ENCODE assay signal across 12 cellular contexts in the genomic region with DNA sequence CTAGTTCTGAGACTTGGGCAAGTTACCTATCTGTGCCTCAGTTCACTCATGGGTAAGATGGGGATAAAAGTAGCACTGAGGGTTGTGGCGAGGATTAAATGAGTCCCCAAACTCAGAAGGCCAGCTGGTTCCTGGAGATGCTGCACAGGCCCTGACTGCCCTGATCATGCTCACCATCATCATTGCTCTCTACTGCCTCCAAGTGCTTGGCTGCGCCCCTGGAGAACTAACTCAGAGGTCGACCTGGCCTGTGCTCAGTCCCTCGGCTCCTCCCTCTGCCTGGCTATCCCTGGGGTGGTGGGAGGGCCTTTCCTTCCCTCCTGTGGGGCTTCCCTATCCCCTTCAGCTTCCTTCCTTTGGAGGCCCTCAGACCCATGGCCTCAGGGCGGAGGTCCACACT. TPM values are rescaled to one million over a fixed set of nuclear protein-coding genes. Genes with fewer than 3 reads are reported as not detected.
DNase-seq lines count a peak whose midpoint lies in the region; ATAC-seq and TF ChIP-seq lines count a peak whose summit lies in the region.
"Had no signal": no experiment of that assay in that cellular context is flagged by ENCODE, and none has a peak within 500 bp of the region (broad histone marks: within the 10 kb centered on the region; RNA-seq: fewer than 3 reads in every experiment).

No MANE protein-coding gene starts in this region.

- peak; percentile 24 for ATAC-seq in foreskin keratinocyte
- ATAC-seq in stimulated activated naive B cell treated with anti-CD40 and anti-IgM and Interleukin-4, amounts not matched to agents 10 μg/mL and 1 μg/mL and 100 μg/mL, for 72 hours (replicated peaks) = peak in 1 of 2 donors; percentile 21

- H3K27me3 ChIP-seq in breast epithelium = no peaks in the 10 kb centered on the region
- H3K27me3 ChIP-seq in NT2/D1 (ENCODE audit: insufficient read depth, insufficient read length) = no peaks in the 10 kb centered on the region
- no peaks in the 10 kb centered on the region for H3K27me3 ChIP-seq in foreskin keratinocyte
- peaks cover 8% of the 10 kb centered on the region for H3K27me3 ChIP-seq in suprapubic skin
- no peaks in the 10 kb centered on the region for H3K27me3 ChIP-seq in effector memory CD4-positive, alpha-beta T cell (replicated peaks; ENCODE audit: control insufficient read depth, insufficient read depth, low read length, poor library complexity, severe bottlenecking)
- H3K27me3 ChIP-seq: transverse colon had no signal

- H3K36me3 ChIP-seq in breast epithelium (no peaks in the 10 kb centered on the region), NT2/D1 (ENCODE audit: insufficient read depth, insufficient read length, low read length) (no peaks in the 10 kb centered on the region), suprapubic skin (no peaks in the 10 kb centered on the region)
- H3K36me3 ChIP-seq in effector memory CD4-positive, alpha-beta T cell (ENCODE audit: control insufficient read depth, insufficient read depth, low read length) = no peaks in the 10 kb centered on the region
- H3K36me3 ChIP-seq: transverse colon had no signal

- no peak overlapping the region for H3K4me3 Mint-ChIP-seq in MCF 10A (ENCODE audit: unreplicated experiment)
- no peak overlapping the region for H3K4me3 Mint-ChIP-seq in stimulated activated naive B cell treated with anti-CD40 and anti-IgM and Interleukin-4, amounts not matched to agents 10 μg/mL and 1 μg/mL and 100 μg/mL, for 72 hours

- no peaks in the 10 kb centered on the region for H3K9me3 ChIP-seq in breast epithelium
- H3K9me3 ChIP-seq in NT2/D1 (ENCODE audit: insufficient read depth, low read length) = no peaks in the 10 kb centered on the region
- no peaks in the 10 kb centered on the region for H3K9me3 ChIP-seq in suprapubic skin
- H3K9me3 ChIP-seq in effector memory CD4-positive, alpha-beta T cell (ENCODE audit: control insufficient read depth, low read length) = no peaks in the 10 kb centered on the region
- H3K9me3 ChIP-seq: transverse colon had no signal

- H3K4me1 ChIP-seq in breast epithelium = no peaks in the 10 kb centered on the region
- peaks cover 21% of the 10 kb centered on the region for H3K4me1 ChIP-seq in NT2/D1 (ENCODE audit: insufficient read depth, insufficient read length)
- H3K4me1 ChIP-seq in foreskin keratinocyte = no peaks in the 10 kb centered on the region
- H3K4me1 ChIP-seq in suprapubic skin = no peaks in the 10 kb centered on the region
- peaks cover 6% of the 10 kb centered on the region for H3K4me1 ChIP-seq in effector memory CD4-positive, alpha-beta T cell (ENCODE audit: control insufficient read depth, insufficient read depth, low read length, poor library complexity, severe bottlenecking)
- H3K4me1 ChIP-seq: parathyroid adenoma had no signal

- H3K27ac ChIP-seq in breast epithelium (no peak overlapping the region), foreskin keratinocyte (no peak overlapping the region), suprapubic skin (no peak overlapping the region)
- H3K27ac ChIP-seq in effector memory CD4-positive, alpha-beta T cell (ENCODE audit: insufficient read depth, low read length, poor library complexity, severe bottlenecking) = no peak overlapping the region
- H3K27ac ChIP-seq: parathyroid adenoma, transverse colon had no signal

- peaks cover 6% of the 10 kb centered on the region for H3K36me3 Mint-ChIP-seq in MCF 10A (ENCODE audit: insufficient read depth, unreplicated experiment)
- no peaks in the 10 kb centered on the region for H3K36me3 Mint-ChIP-seq in stimulated activated naive B cell treated with anti-CD40 and anti-IgM and Interleukin-4, amounts not matched to agents 10 μg/mL and 1 μg/mL and 100 μg/mL, for 72 hours

- DNase-seq in MCF 10A (ENCODE audit: unreplicated experiment) (peak; percentile 13), breast epithelium (ENCODE audit: low spot score in 2 of 2) (no peak), NT2/D1 (ENCODE audit: low read depth, low spot score) (peak; percentile 61), foreskin keratinocyte (no peak), globus pallidus (ENCODE audit: low spot score) (no peak), suprapubic skin (ENCODE audit: low spot score in 2 of 2) (no peak)
- no peak for DNase-seq in stimulated activated naive B cell treated with anti-CD40 and anti-IgM and Interleukin-4, amounts not matched to agents 10 μg/mL and 1 μg/mL and 100 μg/mL, for 72 hours
- no peak for DNase-seq in effector memory CD4-positive, alpha-beta T cell
- DNase-seq: IMR-90, Right ventricle myocardium superior, transverse colon had no signal

- no peak for TF ChIP-seq EP300 in suprapubic skin (IDR thresholded peaks at IDR 0.05)

- H3K27me3 Mint-ChIP-seq in MCF 10A (ENCODE audit: insufficient read depth, unreplicated experiment) = no peaks in the 10 kb centered on the region
- peaks cover 0 to 8% of the 10 kb centered on the region in 2 donors for H3K27me3 Mint-ChIP-seq in stimulated activated naive B cell treated with anti-CD40 and anti-IgM and Interleukin-4, amounts not matched to agents 10 μg/mL and 1 μg/mL and 100 μg/mL, for 72 hours

- CTCF ChIA-PET in MCF 10A (lab: Yijun Ruan, JAX) = interaction anchor here (0.5 to 2.5 kb wide), 7 partner anchors 9 to 773 kb away, joined by 3 to 10 read pairs (median 4); no protein-coding TSS in a partner anchor

- BruUV-seq in MCF 10A (replicated peaks; lab: Mats Ljungman, UMichigan) = no TSS peak

- TF ChIP-seq CTCF in MCF 10A (IDR thresholded peaks at IDR 0.05; ENCODE audit: unreplicated experiment) (peak; percentile 25), breast epithelium (IDR thresholded peaks at IDR 0.05) (no peak), foreskin keratinocyte (conservative IDR thresholded peaks at IDR 0.05) (peak; percentile 12), suprapubic skin (IDR thresholded peaks at IDR 0.05) (peak in 1 of 2 donors; percentile 7)

- H3K9me3 Mint-ChIP-seq in MCF 10A (ENCODE audit: unreplicated experiment) = no peaks in the 10 kb centered on the region
- H3K9me3 Mint-ChIP-seq in stimulated activated naive B cell treated with anti-CD40 and anti-IgM and Interleukin-4, amounts not matched to agents 10 μg/mL and 1 μg/mL and 100 μg/mL, for 72 hours = no peaks in the 10 kb centered on the region

- POLR2A ChIA-PET in MCF 10A (lab: Yijun Ruan, JAX) = no interaction called here

- no peak overlapping the region for H3K9ac ChIP-seq in NT2/D1 (ENCODE audit: insufficient read length, low read depth)
- H3K9ac ChIP-seq: parathyroid adenoma had no signal

- intact Hi-C loops in MCF 10A (cut with micrococcal nuclease) (loop anchor here (2.0 kb wide), 1 partner anchor 119 kb away; no protein-coding TSS in a partner anchor), breast epithelium (cut with DNase I; ENCODE audit: low total_unique reads) (no loop called here)

- no peak overlapping the region for H3K27ac Mint-ChIP-seq in MCF 10A (ENCODE audit: low read depth, unreplicated experiment)
- H3K27ac Mint-ChIP-seq in stimulated activated naive B cell treated with anti-CD40 and anti-IgM and Interleukin-4, amounts not matched to agents 10 μg/mL and 1 μg/mL and 100 μg/mL, for 72 hours = peak overlapping the region; percentile 20

- no peak for TF ChIP-seq POLR2A in breast epithelium (IDR thresholded peaks at IDR 0.05)
- TF ChIP-seq POLR2A in suprapubic skin (IDR thresholded peaks at IDR 0.05) = no peak

- WGBS in suprapubic skin = 83% methylated on average over 3 of the region's 5 CpGs

- no peaks in the 10 kb centered on the region for H3K4me1 Mint-ChIP-seq in MCF 10A (ENCODE audit: insufficient read depth, unreplicated experiment)
- peaks cover 0 to 9% of the 10 kb centered on the region in 2 donors for H3K4me1 Mint-ChIP-seq in stimulated activated naive B cell treated with anti-CD40 and anti-IgM and Interleukin-4, amounts not matched to agents 10 μg/mL and 1 μg/mL and 100 μg/mL, for 72 hours

- no peak overlapping the region for H3K4me3 ChIP-seq in breast epithelium
- H3K4me3 ChIP-seq in NT2/D1 (ENCODE audit: insufficient read length, low read depth) = no peak overlapping the region
- no peak overlapping the region for H3K4me3 ChIP-seq in suprapubic skin
- no peak overlapping the region for H3K4me3 ChIP-seq in effector memory CD4-positive, alpha-beta T cell (ENCODE audit: insufficient read depth, low read depth, low read length, poor library complexity, severe bottlenecking)
- H3K4me3 ChIP-seq: transverse colon had no signal

RNA-seq across cellular contexts. Expression of a gene that starts 5.6 kb away (rescaled TPM):
- total RNA-seq in MCF 10A (2022) (not detected in 2 replicates), breast epithelium (under 1 TPM in 2 of 3 donors, not detected in 1; 0.16 to 0.73 TPM), foreskin keratinocyte (not detected in 2 replicates), suprapubic skin (1 to 10 TPM; 2.9 to 4.7 (median 3.3) TPM)
- polyA plus RNA-seq in foreskin keratinocyte = not detected in 2 replicates
- total RNA-seq: IMR-90 had no signal
- polyA plus RNA-seq: IMR-90 had no signal

Comparison
In these comparisons a context has a peak if more than half of its experiments do, and no peak if none do; other contexts are left out.
1. DNase-seq: peak in MCF 10A (single experiment) and NT2/D1 (single experiment); none in breast epithelium (0 of 2), foreskin keratinocyte (0 of 2), stimulated activated naive B cell treated with anti-CD40 and anti-IgM and Interleukin-4, amounts not matched to agents 10 μg/mL and 1 μg/mL and 100 μg/mL, for 72 hours (single experiment), globus pallidus (single experiment), suprapubic skin (0 of 2) and effector memory CD4-positive, alpha-beta T cell (0 of 3).
2. CTCF ChIP-seq: peak in MCF 10A (single experiment) and foreskin keratinocyte (single experiment); none in breast epithelium (0 of 3).